Comparison of ENCODE assay signal across 25 cellular contexts in genomic region chr9:136926749-136927148, GRCh38. TPM values are rescaled to one million over a fixed set of nuclear protein-coding genes. Genes with fewer than 3 reads are reported as not detected.
DNase-seq lines count a peak whose midpoint lies in the region; ATAC-seq and TF ChIP-seq lines count a peak whose summit lies in the region.
"Had no signal": no experiment of that assay in that cellular context is flagged by ENCODE, and none has a peak within 500 bp of the region (broad histone marks: within the 10 kb centered on the region; RNA-seq: fewer than 3 reads in every experiment).

No MANE protein-coding gene starts in this region.

- H3K4me1 Mint-ChIP-seq in activated CD4-positive, alpha-beta T cell treated with anti-CD3 and anti-CD28 coated beads, Interleukin-2, amount 10 ng/mL, durations not matched to agents 7 days and 5 days: peaks cover 6% of the 10 kb centered on the region
- H3K4me1 Mint-ChIP-seq in activated CD4-positive, alpha-beta T cell treated with anti-CD3 and anti-CD28 coated beads for 36 hours: peaks cover 6% of the 10 kb centered on the region
- no peaks in the 10 kb centered on the region for H3K4me1 Mint-ChIP-seq in WTC11
- H3K4me1 Mint-ChIP-seq in naive thymus-derived CD4-positive, alpha-beta T cell: peaks cover 0 to 10% (median 6%) of the 10 kb centered on the region in 7 donors
- peaks cover 12% of the 10 kb centered on the region for H3K4me1 Mint-ChIP-seq in stimulated activated memory B cell treated with anti-CD40 and anti-IgM and Interleukin-4, amounts not matched to agents 10 μg/mL and 1 μg/mL and 100 μg/mL, for 72 hours

- dilution Hi-C loops in mammary epithelial cell (cut with HindIII; ENCODE audit: low sequenced_read_pairs): loop anchor here (5.0 kb wide), 1 partner anchor 119 kb away; the partner anchor contains the start of gene RABL6

- no peaks in the 10 kb centered on the region for H3K9me3 ChIP-seq in naive thymus-derived CD4-positive, alpha-beta T cell (ENCODE audit: control insufficient read depth in 2 of 3, low read length in 3 of 3)
- H3K9me3 ChIP-seq in mammary epithelial cell (replicated peaks; ENCODE audit: insufficient read depth, low read length) (no peaks in the 10 kb centered on the region), hepatocyte (ENCODE audit: low read depth) (no peaks in the 10 kb centered on the region)

- H3K9me2 ChIP-seq in hepatocyte (replicated peaks; ENCODE audit: insufficient read depth): no peaks in the 10 kb centered on the region

- peaks cover 31% of the 10 kb centered on the region for H3K36me3 Mint-ChIP-seq in activated CD4-positive, alpha-beta T cell treated with anti-CD3 and anti-CD28 coated beads, Interleukin-2, amount 10 ng/mL, durations not matched to agents 7 days and 5 days (ENCODE audit: low read depth)
- H3K36me3 Mint-ChIP-seq in activated CD4-positive, alpha-beta T cell treated with anti-CD3 and anti-CD28 coated beads for 36 hours (ENCODE audit: low read depth): peaks cover 21% of the 10 kb centered on the region
- peaks cover 41% of the 10 kb centered on the region for H3K36me3 Mint-ChIP-seq in WTC11
- peaks cover 0 to 23% (median 6%) of the 10 kb centered on the region in 5 donors for H3K36me3 Mint-ChIP-seq in naive thymus-derived CD4-positive, alpha-beta T cell
- peaks cover 43% of the 10 kb centered on the region for H3K36me3 Mint-ChIP-seq in stimulated activated memory B cell treated with anti-CD40 and anti-IgM and Interleukin-4, amounts not matched to agents 10 μg/mL and 1 μg/mL and 100 μg/mL, for 72 hours

- H3K4me3 ChIP-seq in naive thymus-derived CD4-positive, alpha-beta T cell (ENCODE audit: low read length): no peak overlapping the region
- H3K4me3 ChIP-seq in mammary epithelial cell (replicated peaks in 1 of 3; ENCODE audit: insufficient read depth in 1 of 3, low read depth in 2 of 3, low read length in 3 of 3) (no peak overlapping the region), hepatocyte (no peak overlapping the region)
- H3K4me3 ChIP-seq: GM23248, PC-9 had no signal

- H3K9me3 Mint-ChIP-seq in activated CD4-positive, alpha-beta T cell treated with anti-CD3 and anti-CD28 coated beads, Interleukin-2, amount 10 ng/mL, durations not matched to agents 7 days and 5 days: no peaks in the 10 kb centered on the region
- H3K9me3 Mint-ChIP-seq in activated CD4-positive, alpha-beta T cell treated with anti-CD3 and anti-CD28 coated beads for 36 hours (ENCODE audit: low read depth): no peaks in the 10 kb centered on the region
- no peaks in the 10 kb centered on the region for H3K9me3 Mint-ChIP-seq in WTC11
- H3K9me3 Mint-ChIP-seq in naive thymus-derived CD4-positive, alpha-beta T cell: no peaks in the 10 kb centered on the region
- no peaks in the 10 kb centered on the region for H3K9me3 Mint-ChIP-seq in stimulated activated memory B cell treated with anti-CD40 and anti-IgM and Interleukin-4, amounts not matched to agents 10 μg/mL and 1 μg/mL and 100 μg/mL, for 72 hours
- H3K9me3 Mint-ChIP-seq: CD8-positive, alpha-beta T cell had no signal

- POLR2A ChIA-PET in activated CD4-positive, alpha-beta T cell treated with anti-CD3 and anti-CD28 coated beads, Interleukin-2, amount 10 ng/mL, durations not matched to agents 7 days and 5 days (lab: Charles Lee): no interaction called here
- POLR2A ChIA-PET in activated CD4-positive, alpha-beta T cell treated with anti-CD3 and anti-CD28 coated beads for 36 hours (lab: Charles Lee): no interaction called here
- POLR2A ChIA-PET in WTC11 (lab: Charles Lee): no interaction called here
- POLR2A ChIA-PET in naive thymus-derived CD4-positive, alpha-beta T cell (lab: Charles Lee): no interaction called here

- H3K9ac ChIP-seq in mammary epithelial cell (ENCODE audit: insufficient read depth, low read length): no peak overlapping the region
- H3K9ac ChIP-seq: GM23248, KMS-11 had no signal

- peak overlapping the region; percentile 14 for H3K27ac ChIP-seq in naive thymus-derived CD4-positive, alpha-beta T cell (ENCODE audit: low read depth, low read length)
- H3K27ac ChIP-seq in mammary epithelial cell (ENCODE audit: insufficient read depth, low read depth, low read length) (no peak overlapping the region), hepatocyte (no peak overlapping the region)
- H3K27ac ChIP-seq: GM23248, KMS-11, PC-9 had no signal

- peaks cover 0 to 49% (median 3%) of the 10 kb centered on the region in 3 experiments for H3K36me3 ChIP-seq in naive thymus-derived CD4-positive, alpha-beta T cell (ENCODE audit: control insufficient read depth in 2 of 3, insufficient read depth in 3 of 3, low read length in 3 of 3)
- H3K36me3 ChIP-seq in mammary epithelial cell (ENCODE audit: insufficient read depth, low read length) (peaks cover 10% of the 10 kb centered on the region), hepatocyte (replicated peaks; ENCODE audit: insufficient read depth, low read depth) (no peaks in the 10 kb centered on the region)

- TF ChIP-seq CTCF in WTC11 (IDR thresholded peaks at IDR 0.05) (no peak), mammary epithelial cell (conservative IDR thresholded peaks at IDR 0.05 in 1 of 2, IDR thresholded peaks at IDR 0.05 in 1 of 2; ENCODE audit: extremely low read depth in 1 of 2, insufficient read depth in 1 of 2, low read depth in 1 of 2, low read length in 2 of 2) (no peak), hepatocyte (IDR thresholded peaks at IDR 0.05; ENCODE audit: poor library complexity) (no peak)

- DNase-seq in activated CD4-positive, alpha-beta T cell treated with anti-CD3 and anti-CD28 coated beads, Interleukin-2, amount 10 ng/mL, durations not matched to agents 7 days and 5 days: no peak
- no peak for DNase-seq in activated CD4-positive, alpha-beta T cell treated with anti-CD3 and anti-CD28 coated beads for 36 hours
- no peak for DNase-seq in WTC11 (ENCODE audit: low spot score)
- no peak for DNase-seq in naive thymus-derived CD4-positive, alpha-beta T cell
- no peak for DNase-seq in mammary epithelial cell
- DNase-seq in SIG-M5 (lab: John Stamatoyannopoulos, UW): no peak
- DNase-seq in hepatocyte (ENCODE audit: low spot score): no peak
- DNase-seq: 8988T; C1 segment of cervical spinal cord; Calu3; CD8-positive, alpha-beta T cell; DMS153; GM23248; HCEC 1CT; NCI-H1092 treated with DMSO at 0.1 percent for 48 hours; NCI-H1436 treated with DMSO at 0.1 percent for 48 hours; NCI-H1930; NCI-H2227 treated with DMSO at 0.1 percent for 48 hours; NCI-H510A; PC-9; RPMI8226; SHP77 treated with DMSO at 0.1 percent for 48 hours had no signal

- no peak for ATAC-seq in activated CD4-positive, alpha-beta T cell treated with anti-CD3 and anti-CD28 coated beads for 36 hours
- no peak for ATAC-seq in WTC11
- ATAC-seq in naive thymus-derived CD4-positive, alpha-beta T cell: no peak
- no peak for ATAC-seq in stimulated activated memory B cell treated with anti-CD40 and anti-IgM and Interleukin-4, amounts not matched to agents 10 μg/mL and 1 μg/mL and 100 μg/mL, for 72 hours
- ATAC-seq: CD8-positive, alpha-beta T cell had no signal

- intact Hi-C loops in activated CD4-positive, alpha-beta T cell treated with anti-CD3 and anti-CD28 coated beads for 36 hours (cut with DNase I, micrococcal nuclease): no loop called here
- intact Hi-C loops in naive thymus-derived CD4-positive, alpha-beta T cell (cut with micrococcal nuclease): no loop called here
- intact Hi-C loops in mammary epithelial cell (cut with micrococcal nuclease): no loop called here

- 90% methylated on average over 12 of the region's 13 CpGs for WGBS in mammary epithelial cell (ENCODE audit: low coverage, missing lambda C conversion rate)
- WGBS in hepatocyte (ENCODE audit: low lambda C conversion rate, missing lambda C conversion rate): 96% methylated on average over 13 of the region's 13 CpGs

- H4K20me1 ChIP-seq in mammary epithelial cell (ENCODE audit: insufficient read depth, low read length) (no peaks in the 10 kb centered on the region), hepatocyte (ENCODE audit: insufficient read depth, poor library complexity, severe bottlenecking) (no peaks in the 10 kb centered on the region)

- CTCF ChIA-PET in activated CD4-positive, alpha-beta T cell treated with anti-CD3 and anti-CD28 coated beads, Interleukin-2, amount 10 ng/mL, durations not matched to agents 7 days and 5 days (lab: Charles Lee): interaction anchor here (0.8 to 1.7 kb wide), 3 partner anchors 16 to 109 kb away, joined by 3 to 5 read pairs (median 3); partner anchors contain the start of gene FBXW5
- CTCF ChIA-PET in activated CD4-positive, alpha-beta T cell treated with anti-CD3 and anti-CD28 coated beads for 36 hours (lab: Charles Lee): no interaction called here
- CTCF ChIA-PET in WTC11 (lab: Charles Lee): interaction anchor here (1.3 to 1.7 kb wide), 2 partner anchors 12 to 21 kb away, joined by 3 to 6 read pairs; no protein-coding TSS in a partner anchor
- CTCF ChIA-PET in naive thymus-derived CD4-positive, alpha-beta T cell (lab: Charles Lee): no interaction called here
- CTCF ChIA-PET in mammary epithelial cell (lab: Charles Lee; ENCODE audit: low non-redundant PET): no interaction called here

- no peak overlapping the region for H3K4me2 ChIP-seq in mammary epithelial cell (ENCODE audit: insufficient read depth, low read depth, low read length)
- no peak overlapping the region for H3K4me2 ChIP-seq in hepatocyte
- H3K4me2 ChIP-seq: KMS-11, PC-9 had no signal

- H2AFZ ChIP-seq in mammary epithelial cell (ENCODE audit: low read depth, low read length) (no peak overlapping the region), hepatocyte (no peak overlapping the region)
- H2AFZ ChIP-seq: GM23248, PC-9 had no signal

- H3K4me3 Mint-ChIP-seq in activated CD4-positive, alpha-beta T cell treated with anti-CD3 and anti-CD28 coated beads, Interleukin-2, amount 10 ng/mL, durations not matched to agents 7 days and 5 days: no peak overlapping the region
- no peak overlapping the region for H3K4me3 Mint-ChIP-seq in activated CD4-positive, alpha-beta T cell treated with anti-CD3 and anti-CD28 coated beads for 36 hours
- no peak overlapping the region for H3K4me3 Mint-ChIP-seq in WTC11
- H3K4me3 Mint-ChIP-seq in naive thymus-derived CD4-positive, alpha-beta T cell: no peak overlapping the region
- peak overlapping the region; percentile 40 for H3K4me3 Mint-ChIP-seq in stimulated activated memory B cell treated with anti-CD40 and anti-IgM and Interleukin-4, amounts not matched to agents 10 μg/mL and 1 μg/mL and 100 μg/mL, for 72 hours
- H3K4me3 Mint-ChIP-seq: CD8-positive, alpha-beta T cell had no signal

- H3K27ac Mint-ChIP-seq in activated CD4-positive, alpha-beta T cell treated with anti-CD3 and anti-CD28 coated beads, Interleukin-2, amount 10 ng/mL, durations not matched to agents 7 days and 5 days: peak overlapping the region; percentile 64
- no peak overlapping the region for H3K27ac Mint-ChIP-seq in activated CD4-positive, alpha-beta T cell treated with anti-CD3 and anti-CD28 coated beads for 36 hours
- 0 out of 2 replicates have a peak overlapping the region, but pooled peaks have one; percentile 15 for H3K27ac Mint-ChIP-seq in WTC11
- no peak overlapping the region for H3K27ac Mint-ChIP-seq in naive thymus-derived CD4-positive, alpha-beta T cell
- no peak overlapping the region for H3K27ac Mint-ChIP-seq in stimulated activated memory B cell treated with anti-CD40 and anti-IgM and Interleukin-4, amounts not matched to agents 10 μg/mL and 1 μg/mL and 100 μg/mL, for 72 hours
- H3K27ac Mint-ChIP-seq: CD8-positive, alpha-beta T cell had no signal

- H3K79me2 ChIP-seq in mammary epithelial cell (ENCODE audit: insufficient read depth, low read length): no peaks in the 10 kb centered on the region
- no peaks in the 10 kb centered on the region for H3K79me2 ChIP-seq in hepatocyte

- no peaks in the 10 kb centered on the region for H3K4me1 ChIP-seq in naive thymus-derived CD4-positive, alpha-beta T cell (ENCODE audit: control insufficient read depth in 2 of 2, insufficient read depth in 2 of 2, low read length in 2 of 2)
- no peaks in the 10 kb centered on the region for H3K4me1 ChIP-seq in mammary epithelial cell (ENCODE audit: insufficient read depth, low read length)
- H3K4me1 ChIP-seq in hepatocyte (ENCODE audit: insufficient read depth): no peaks in the 10 kb centered on the region

- no peaks in the 10 kb centered on the region for H3K27me3 ChIP-seq in naive thymus-derived CD4-positive, alpha-beta T cell (ENCODE audit: control insufficient read depth in 2 of 2, insufficient read depth in 2 of 2, low read length in 2 of 2)
- no peaks in the 10 kb centered on the region for H3K27me3 ChIP-seq in mammary epithelial cell (ENCODE audit: insufficient read depth, low read length)
- no peaks in the 10 kb centered on the region for H3K27me3 ChIP-seq in hepatocyte

- H3K27me3 Mint-ChIP-seq in activated CD4-positive, alpha-beta T cell treated with anti-CD3 and anti-CD28 coated beads, Interleukin-2, amount 10 ng/mL, durations not matched to agents 7 days and 5 days: no peaks in the 10 kb centered on the region
- no peaks in the 10 kb centered on the region for H3K27me3 Mint-ChIP-seq in activated CD4-positive, alpha-beta T cell treated with anti-CD3 and anti-CD28 coated beads for 36 hours
- H3K27me3 Mint-ChIP-seq in WTC11 (ENCODE audit: low read depth): no peaks in the 10 kb centered on the region
- H3K27me3 Mint-ChIP-seq in naive thymus-derived CD4-positive, alpha-beta T cell: no peaks in the 10 kb centered on the region
- no peaks in the 10 kb centered on the region for H3K27me3 Mint-ChIP-seq in stimulated activated memory B cell treated with anti-CD40 and anti-IgM and Interleukin-4, amounts not matched to agents 10 μg/mL and 1 μg/mL and 100 μg/mL, for 72 hours

- no TSS peak for BruUV-seq in mammary epithelial cell (replicated peaks; lab: Mats Ljungman, UMichigan)

- in situ Hi-C loops in mammary epithelial cell (cut with MboI; ENCODE audit: low sequenced_read_pairs in 2 of 2): no loop called here

RNA-seq across cellular contexts. Expression of gene FBXW5, which starts 17.8 kb away (rescaled TPM):
- 100 to 1,000 TPM; 116 to 123 TPM for total RNA-seq in activated CD4-positive, alpha-beta T cell treated with anti-CD3 and anti-CD28 coated beads, Interleukin-2, amount 10 ng/mL, durations not matched to agents 7 days and 5 days
- 10 to 100 TPM; 54.4 to 66.4 TPM for total RNA-seq in activated CD4-positive, alpha-beta T cell treated with anti-CD3 and anti-CD28 coated beads for 36 hours
- 58.2 to 70.5 TPM (median 63.9 TPM) in 3 replicates for total RNA-seq in WTC11 (2021)
- 100 to 1,000 TPM in 1 of 5 experiments, 10 to 100 TPM in 4; 54.3 to 105 (median 94.5) TPM for total RNA-seq in naive thymus-derived CD4-positive, alpha-beta T cell
- 100 to 1,000 TPM in 1 of 2 donors, 10 to 100 TPM in 1; 59.1 to 113 TPM for polyA plus RNA-seq in naive thymus-derived CD4-positive, alpha-beta T cell
- 100 to 1,000 TPM in 1 of 2 donors, 10 to 100 TPM in 1; 79.7 to 107 TPM for total RNA-seq in mammary epithelial cell
- 72.2 TPM for polyA plus RNA-seq in mammary epithelial cell
- 54.9 TPM for polyA minus RNA-seq in mammary epithelial cell
- total RNA-seq in hepatocyte: 141 and 179 TPM in 2 replicates
- polyA plus RNA-seq in hepatocyte: 160 and 172 TPM in 2 replicates

RNA-seq across cellular contexts. Expression of gene C8G, which starts 18.3 kb away (rescaled TPM):
- 1 to 10 TPM in 1 of 2 experiments, under 1 TPM in 1; 0.85 to 1.8 TPM for total RNA-seq in activated CD4-positive, alpha-beta T cell treated with anti-CD3 and anti-CD28 coated beads, Interleukin-2, amount 10 ng/mL, durations not matched to agents 7 days and 5 days
- total RNA-seq in activated CD4-positive, alpha-beta T cell treated with anti-CD3 and anti-CD28 coated beads for 36 hours: under 1 TPM in 1 of 2 experiments, not detected in 1; 0.77 TPM
- total RNA-seq in WTC11 (2021) (0.85 to 1.7 TPM (median 1.5 TPM) in 3 replicates), mammary epithelial cell (1 to 10 TPM in 1 of 2 donors, under 1 TPM in 1; 0.50 to 2.8 TPM), hepatocyte (5.7 and 15.7 TPM in 2 replicates)
- total RNA-seq in naive thymus-derived CD4-positive, alpha-beta T cell: 1 to 10 TPM in 3 of 5 experiments, under 1 TPM in 2; 0.77 to 3.6 (median 1.4) TPM
- polyA plus RNA-seq in naive thymus-derived CD4-positive, alpha-beta T cell: not detected
- polyA plus RNA-seq in mammary epithelial cell (0.39 TPM), hepatocyte (15.4 and 15.7 TPM in 2 replicates)
- not detected for polyA minus RNA-seq in mammary epithelial cell
- total RNA-seq: CD8-positive, alpha-beta T cell; G401; GM23248 had no signal

RNA-seq across cellular contexts. Expression of gene LCN12, which starts 25.3 kb away (rescaled TPM):
- 1 to 10 TPM; 3.1 to 3.5 TPM for total RNA-seq in activated CD4-positive, alpha-beta T cell treated with anti-CD3 and anti-CD28 coated beads, Interleukin-2, amount 10 ng/mL, durations not matched to agents 7 days and 5 days
- 1 to 10 TPM; 1.1 to 1.5 TPM for total RNA-seq in activated CD4-positive, alpha-beta T cell treated with anti-CD3 and anti-CD28 coated beads for 36 hours
- total RNA-seq in WTC11 (2021) (1.9 to 4.7 TPM (median 3.4 TPM) in 3 replicates), mammary epithelial cell (under 1 TPM in 1 of 2 donors, not detected in 1; 0.68 TPM), hepatocyte (1.6 and 4.1 TPM in 2 replicates)
- 1 to 10 TPM in 4 of 5 experiments, under 1 TPM in 1; 0.89 to 4.9 (median 2.6) TPM for total RNA-seq in naive thymus-derived CD4-positive, alpha-beta T cell
- not detected for polyA plus RNA-seq in naive thymus-derived CD4-positive, alpha-beta T cell
- polyA plus RNA-seq in mammary epithelial cell (0.09 TPM), hepatocyte (27.4 and 36.8 TPM in 2 replicates)
- polyA minus RNA-seq in mammary epithelial cell: not detected
- total RNA-seq: G401, GM23248 had no signal
- polyA plus RNA-seq: GM23248 had no signal

RNA-seq across cellular contexts. Expression of gene TRAF2, which starts 40.4 kb away (rescaled TPM):
- total RNA-seq in activated CD4-positive, alpha-beta T cell treated with anti-CD3 and anti-CD28 coated beads, Interleukin-2, amount 10 ng/mL, durations not matched to agents 7 days and 5 days: 10 to 100 TPM; 39.4 to 49.4 TPM
- 10 to 100 TPM; 37.4 to 46.2 TPM for total RNA-seq in activated CD4-positive, alpha-beta T cell treated with anti-CD3 and anti-CD28 coated beads for 36 hours
- total RNA-seq in WTC11 (2021) (55.0 to 62.5 TPM (median 61.3 TPM) in 3 replicates), mammary epithelial cell (10 to 100 TPM in 1 of 2 donors, 1 to 10 TPM in 1; 8.3 to 27.8 TPM), hepatocyte (7.6 TPM in 2 replicates)
- 10 to 100 TPM; 14.6 to 72.8 (median 29.6) TPM for total RNA-seq in naive thymus-derived CD4-positive, alpha-beta T cell
- polyA plus RNA-seq in naive thymus-derived CD4-positive, alpha-beta T cell: 10 to 100 TPM; 11.9 to 29.1 TPM
- polyA plus RNA-seq in mammary epithelial cell (18.4 TPM), hepatocyte (12.4 and 12.6 TPM in 2 replicates)
- 24.0 TPM for polyA minus RNA-seq in mammary epithelial cell

RNA-seq across cellular contexts. Expression of gene PTGDS, which starts 50.6 kb away (rescaled TPM):
- total RNA-seq in activated CD4-positive, alpha-beta T cell treated with anti-CD3 and anti-CD28 coated beads, Interleukin-2, amount 10 ng/mL, durations not matched to agents 7 days and 5 days: 10 to 100 TPM; 22.1 to 24.0 TPM
- not detected for total RNA-seq in activated CD4-positive, alpha-beta T cell treated with anti-CD3 and anti-CD28 coated beads for 36 hours
- total RNA-seq in WTC11 (2021) (2.2 to 4.0 TPM (median 2.9 TPM) in 3 replicates), mammary epithelial cell (1 to 10 TPM in 1 of 2 donors, under 1 TPM in 1; 0.54 to 2.2 TPM), hepatocyte (56.0 and 56.4 TPM in 2 replicates)
- 10 to 100 TPM in 1 of 5 experiments, 1 to 10 TPM in 3, under 1 TPM in 1; 0.97 to 68.7 (median 4.3) TPM for total RNA-seq in naive thymus-derived CD4-positive, alpha-beta T cell
- not detected for polyA plus RNA-seq in naive thymus-derived CD4-positive, alpha-beta T cell
- polyA plus RNA-seq in mammary epithelial cell (not detected), hepatocyte (290 and 383 TPM in 2 replicates)
- not detected for polyA minus RNA-seq in mammary epithelial cell
- total RNA-seq: Calu3, G401, GM23248 had no signal

Comparison
In these comparisons a context has a peak if more than half of its experiments do, and no peak if none do; other contexts are left out.
1. H3K27ac Mint-ChIP-seq: peak in activated CD4-positive, alpha-beta T cell treated with anti-CD3 and anti-CD28 coated beads, Interleukin-2, amount 10 ng/mL, durations not matched to agents 7 days and 5 days (single experiment) and WTC11 (single experiment); none in activated CD4-positive, alpha-beta T cell treated with anti-CD3 and anti-CD28 coated beads for 36 hours (single experiment), naive thymus-derived CD4-positive, alpha-beta T cell (0 of 9) and stimulated activated memory B cell treated with anti-CD40 and anti-IgM and Interleukin-4, amounts not matched to agents 10 μg/mL and 1 μg/mL and 100 μg/mL, for 72 hours (single experiment).
2. CTCF ChIA-PET loops: an anchor here in activated CD4-positive, alpha-beta T cell treated with anti-CD3 and anti-CD28 coated beads, Interleukin-2, amount 10 ng/mL, durations not matched to agents 7 days and 5 days (0.8 to 1.7 kb wide) and WTC11 (1.3 to 1.7 kb wide); none called in activated CD4-positive, alpha-beta T cell treated with anti-CD3 and anti-CD28 coated beads for 36 hours, naive thymus-derived CD4-positive, alpha-beta T cell and mammary epithelial cell.